In the genomic region with DNA sequence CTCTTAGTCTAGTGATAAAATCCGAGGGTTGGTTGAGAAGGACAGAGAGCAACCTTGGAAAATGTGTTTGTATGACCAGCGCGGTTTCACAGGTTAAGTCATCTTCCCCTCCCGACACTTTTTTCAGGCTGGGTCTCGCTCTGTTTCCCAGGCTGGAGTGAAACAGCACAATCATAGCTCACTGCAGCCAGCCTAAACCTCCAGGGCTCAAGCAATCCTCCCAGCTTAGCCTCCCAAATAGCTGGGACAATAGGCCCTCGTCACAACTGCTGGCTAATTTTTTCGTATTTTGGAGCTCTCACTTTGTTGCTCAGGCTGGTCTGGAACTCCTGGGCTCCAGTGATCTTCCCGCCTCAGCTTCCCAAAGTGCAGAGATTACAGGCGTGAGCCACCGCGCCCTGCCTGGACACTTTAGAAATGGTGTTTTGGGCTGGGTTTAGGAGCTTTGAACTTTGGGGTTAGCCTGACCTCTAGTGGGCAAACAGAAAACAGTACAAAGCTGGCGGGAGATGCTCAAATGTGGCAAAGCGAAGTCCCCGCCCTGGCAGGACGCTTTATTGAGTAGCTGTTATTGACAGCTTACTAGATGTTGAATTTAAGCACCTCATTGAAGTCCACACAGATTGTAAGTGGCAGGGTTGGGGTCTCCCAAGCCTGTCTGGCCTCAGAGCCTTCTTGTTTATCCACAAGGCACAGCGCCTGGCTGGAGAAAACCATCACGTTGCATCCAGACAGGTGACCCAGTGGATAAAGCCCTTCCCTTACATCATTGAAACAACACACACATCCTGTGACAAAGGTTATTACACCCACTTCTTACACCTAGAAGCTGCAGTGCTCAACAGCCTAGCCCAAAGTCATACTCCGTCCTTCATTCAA, we compare ENCODE assay signal across 8 cellular contexts. TPM values are rescaled to one million over a fixed set of nuclear protein-coding genes. Genes with fewer than 3 reads are reported as not detected.
DNase-seq lines count a peak whose midpoint lies in the region; ATAC-seq and TF ChIP-seq lines count a peak whose summit lies in the region.

No MANE protein-coding gene starts in this region.

- H3K36me3 Mint-ChIP-seq in activated CD8-positive, alpha-beta T cell treated with anti-CD3 and anti-CD28 coated beads for 36 hours (ENCODE audit: low read depth) = no peaks in the 10 kb centered on the region
- no peaks in the 10 kb centered on the region for H3K36me3 Mint-ChIP-seq in effector memory CD8-positive, alpha-beta T cell (ENCODE audit: insufficient read depth)

- H3K9me3 Mint-ChIP-seq in activated CD8-positive, alpha-beta T cell treated with anti-CD3 and anti-CD28 coated beads for 36 hours = no peaks in the 10 kb centered on the region
- H3K9me3 Mint-ChIP-seq in effector memory CD8-positive, alpha-beta T cell = no peaks in the 10 kb centered on the region

- H3K4me3 Mint-ChIP-seq in activated CD8-positive, alpha-beta T cell treated with anti-CD3 and anti-CD28 coated beads for 36 hours = no peak overlapping the region
- H3K4me3 Mint-ChIP-seq in effector memory CD8-positive, alpha-beta T cell = no peak overlapping the region

- intact Hi-C loops in activated CD8-positive, alpha-beta T cell treated with anti-CD3 and anti-CD28 coated beads for 36 hours (cut with micrococcal nuclease) = loop anchor here (10.0 kb wide), 2 partner anchors 250 to 460 kb away; a partner anchor contains a TSS

- TF ChIP-seq CTCF in activated CD8-positive, alpha-beta T cell treated with anti-CD3 and anti-CD28 coated beads for 36 hours (IDR thresholded peaks at IDR 0.05) = peak; percentile 76

- CTCF ChIA-PET in activated CD8-positive, alpha-beta T cell treated with anti-CD3 and anti-CD28 coated beads for 36 hours (lab: Charles Lee) = interaction anchor here (0.6 to 3.2 kb wide), 54 partner anchors 9 to 770 kb away, joined by 3 to 36 read pairs (median 4); a partner anchor contains a TSS

- peaks cover 10% of the 10 kb centered on the region for H3K27me3 Mint-ChIP-seq in activated CD8-positive, alpha-beta T cell treated with anti-CD3 and anti-CD28 coated beads for 36 hours
- peaks cover 15 to 51% of the 10 kb centered on the region in 2 donors for H3K27me3 Mint-ChIP-seq in effector memory CD8-positive, alpha-beta T cell

- POLR2A ChIA-PET in activated CD8-positive, alpha-beta T cell treated with anti-CD3 and anti-CD28 coated beads for 36 hours (lab: Charles Lee) = no interaction called here

- ATAC-seq in HG02678 (IDR thresholded peaks at IDR 0.05; ENCODE audit: unreplicated experiment) = peak; percentile 59
- ATAC-seq in activated CD8-positive, alpha-beta T cell treated with anti-CD3 and anti-CD28 coated beads for 36 hours = peak; percentile 88
- ATAC-seq in effector memory CD8-positive, alpha-beta T cell (replicated peaks) = peak; percentile 86
- ATAC-seq in GM19395 (IDR thresholded peaks at IDR 0.05; ENCODE audit: unreplicated experiment) = no peak

- no peaks in the 10 kb centered on the region for H3K4me1 Mint-ChIP-seq in activated CD8-positive, alpha-beta T cell treated with anti-CD3 and anti-CD28 coated beads for 36 hours (ENCODE audit: low read depth)
- peaks cover 2 to 6% of the 10 kb centered on the region in 2 donors for H3K4me1 Mint-ChIP-seq in effector memory CD8-positive, alpha-beta T cell (ENCODE audit: low read depth in 2 of 2)

- DNase-seq in DMS53 treated with DMSO at 0.1 percent for 48 hours (lab: John Stamatoyannopoulos, UW; ENCODE audit: unreplicated experiment) = peak; percentile 32
- peak; percentile 57 for DNase-seq in NCI-H748 (lab: John Stamatoyannopoulos, UW; ENCODE audit: unreplicated experiment)
- DNase-seq in activated CD8-positive, alpha-beta T cell treated with anti-CD3 and anti-CD28 coated beads for 36 hours = peak; percentile 66
- peak; percentile 38 to 53 (median 45) for DNase-seq in effector memory CD8-positive, alpha-beta T cell
- DNase-seq in middle frontal gyrus (ENCODE audit: extremely low spot score, low spot score) = peak; percentile 69
- DNase-seq in stimulated activated CD8-positive, alpha-beta memory T cell treated with anti-CD3 and anti-CD28 coated beads, Interleukin-7, amount 100 ng/mL, for 4 hours (ENCODE audit: low read depth in 2 of 2) = peak; percentile 16 to 25

- no peak overlapping the region for H3K27ac Mint-ChIP-seq in activated CD8-positive, alpha-beta T cell treated with anti-CD3 and anti-CD28 coated beads for 36 hours
- no peak overlapping the region for H3K27ac Mint-ChIP-seq in effector memory CD8-positive, alpha-beta T cell

RNA-seq across cellular contexts. Expression of a gene that starts 34.7 kb away (rescaled TPM):
- 10 to 100 TPM; 71.6 to 74.8 TPM for total RNA-seq in activated CD8-positive, alpha-beta T cell treated with anti-CD3 and anti-CD28 coated beads for 36 hours
